ENCODE assay signal across 11 cellular contexts in genomic region chr20:57661201-57662027, GRCh38. TPM values are rescaled to one million over a fixed set of nuclear protein-coding genes. Genes with fewer than 3 reads are reported as not detected.
DNase-seq lines count a peak whose midpoint lies in the region; ATAC-seq and TF ChIP-seq lines count a peak whose summit lies in the region.
"Had no signal": no experiment of that assay in that cellular context is flagged by ENCODE, and none has a peak within 500 bp of the region (broad histone marks: within the 10 kb centered on the region; RNA-seq: fewer than 3 reads in every experiment).

No MANE protein-coding gene starts in this region.

- TF ChIP-seq CTCF in WERI-Rb-1 (IDR thresholded peaks at IDR 0.05; ENCODE audit: low read depth, low read length) (no peak), left lung (IDR thresholded peaks at IDR 0.05) (no peak), testis (IDR thresholded peaks at IDR 0.05) (no peak)

- no peak for TF ChIP-seq POLR2A in testis (IDR thresholded peaks at IDR 0.05)

- WGBS in testis, 2 donors = 89 to 93% methylated on average over 20 to 32 of the region's 32 CpGs

- H3K4me3 ChIP-seq in WERI-Rb-1 (ENCODE audit: low read depth, low read length) = no peak overlapping the region
- H3K4me3 ChIP-seq in left lung = no peak overlapping the region
- H3K4me3 ChIP-seq in testis = no peak overlapping the region

- no peaks in the 10 kb centered on the region for H3K9me3 ChIP-seq in WERI-Rb-1 (ENCODE audit: severe bottlenecking)
- no peaks in the 10 kb centered on the region for H3K9me3 ChIP-seq in left lung
- H3K9me3 ChIP-seq in testis = no peaks in the 10 kb centered on the region

- H3K4me1 ChIP-seq in left lung (peaks cover 0 to 3% of the 10 kb centered on the region in 2 donors), testis (no peaks in the 10 kb centered on the region)

- no peak for ATAC-seq in left lung
- ATAC-seq: T-cell had no signal

- H3K36me3 ChIP-seq in WERI-Rb-1 (peaks cover 14% of the 10 kb centered on the region), left lung (peaks cover 0 to 26% of the 10 kb centered on the region in 2 donors), testis (ENCODE audit: low read depth, missing control alignments) (no peaks in the 10 kb centered on the region)

- intact Hi-C loops in left lung (cut with DNase I) (no loop called here), testis (cut with DNase I; ENCODE audit: low total_unique reads) (no loop called here)

- DNase-seq in activated CD4-positive, alpha-beta T cell treated with anti-CD3 and anti-CD28 coated beads, Interleukin-2, amount 50 U/mL, for 1 hour = peak; percentile 0
- no peak for DNase-seq in activated CD4-positive, alpha-beta T cell treated with anti-CD3 and anti-CD28 coated beads for 1 hour
- DNase-seq in WERI-Rb-1 = peak; percentile 1
- DNase-seq in left lung = peak; percentile 29 to 74
- peak; percentile 12 for DNase-seq in testis
- no peak for DNase-seq in cortex of kidney (lab: John Stamatoyannopoulos, UW)
- DNase-seq in DMS79 treated with DMSO at 0.1 percent for 48 hours (lab: John Stamatoyannopoulos, UW) = no peak
- no peak for DNase-seq in NCI-H524 (lab: John Stamatoyannopoulos, UW)
- DNase-seq: NCI-H1436; NK-92 treated with Interleukin-12 subunit alpha and Interleukin-12 subunit beta, amount 100 ng/mL, for 24 hours had no signal

- H3K27ac ChIP-seq in WERI-Rb-1 (no peak overlapping the region), left lung (no peak overlapping the region), testis (no peak overlapping the region)

- H3K27me3 ChIP-seq in WERI-Rb-1 (ENCODE audit: insufficient read depth, low read depth, severe bottlenecking) = no peaks in the 10 kb centered on the region
- H3K27me3 ChIP-seq in left lung = no peaks in the 10 kb centered on the region
- H3K27me3 ChIP-seq in testis = no peaks in the 10 kb centered on the region

RNA-seq across cellular contexts. Expression of gene ZBP1, which starts 41.2 kb away (rescaled TPM):
- 1 to 10 TPM; 1.0 to 5.3 TPM for total RNA-seq in left lung
- under 1 TPM in 1 of 2 donors, not detected in 1; 0.31 TPM for total RNA-seq in testis
- 0.66 TPM for polyA plus RNA-seq in testis (ENCODE audit: insufficient read depth, low read depth, low replicate concordance)

RNA-seq across cellular contexts. Expression of gene PMEPA1, which starts 48.4 kb away (rescaled TPM):
- total RNA-seq in left lung (100 to 1,000 TPM in 1 of 2 donors, 10 to 100 TPM in 1; 41.0 to 109 TPM), testis (10 to 100 TPM in 1 of 2 donors, 1 to 10 TPM in 1; 8.1 to 12.1 TPM)
- polyA plus RNA-seq in testis (ENCODE audit: insufficient read depth, low read depth, low replicate concordance) = 16.8 TPM

Comparison
In these comparisons a context has a peak if more than half of its experiments do, and no peak if none do; other contexts are left out.
1. DNase-seq: peak in activated CD4-positive, alpha-beta T cell treated with anti-CD3 and anti-CD28 coated beads, Interleukin-2, amount 50 U/mL, for 1 hour (single experiment), WERI-Rb-1 (single experiment), left lung (2 of 2) and testis (single experiment); none in activated CD4-positive, alpha-beta T cell treated with anti-CD3 and anti-CD28 coated beads for 1 hour (single experiment), cortex of kidney (single experiment), DMS79 treated with DMSO at 0.1 percent for 48 hours (single experiment) and NCI-H524 (0 of 2).